2 cellular contexts compared by ENCODE assay signal in genomic region chr11:70755410-70756158, GRCh38.
TF ChIP-seq lines count a peak whose summit lies in the region.

No MANE protein-coding gene starts in this region.

TF ChIP-seq in HEK293, 187 proteins besides CTCF, POLR2A, EP300 and RAD21 (continued from another document):
- TF ChIP-seq ZBTB10 (tag by site-specific recombination; IDR thresholded peaks at IDR 0.05): no peak

TF ChIP-seq in HepG2, 621 proteins besides CTCF, POLR2A, EP300 and RAD21 (continued from another document and continues in another):
- TF ChIP-seq ARID4A (CRISPR knock-in tag; IDR thresholded peaks at IDR 0.05; ENCODE audit: borderline replicate concordance) (peak; percentile 30; the same call in 1 of the 2 replicates), NCOA2 (CRISPR knock-in tag; IDR thresholded peaks at IDR 0.05) (no peak), ZC3H13 (CRISPR knock-in tag; IDR thresholded peaks at IDR 0.05) (no peak), AGO2 (optimal IDR thresholded peaks at IDR 0.05; ENCODE audit: low read depth, low read length) (peak; percentile 34), ZNF644 (CRISPR knock-in tag; IDR thresholded peaks at IDR 0.05; ENCODE audit: low read depth) (no peak), LCORL (IDR thresholded peaks at IDR 0.05) (no peak), LCORL (CRISPR knock-in tag; IDR thresholded peaks at IDR 0.05) (peak; percentile 58), ZBTB38 (CRISPR knock-in tag; IDR thresholded peaks at IDR 0.05) (peak; percentile 93), ZNF572 (CRISPR knock-in tag; IDR thresholded peaks at IDR 0.05) (no peak), ZNF12 (CRISPR knock-in tag; IDR thresholded peaks at IDR 0.05) (no peak), RXRB (CRISPR knock-in tag; IDR thresholded peaks at IDR 0.05; ENCODE audit: borderline replicate concordance) (no peak), UBTF (CRISPR knock-in tag; IDR thresholded peaks at IDR 0.05) (no peak; the same call in 1 of the 2 replicates), ZNF280D (CRISPR knock-in tag; IDR thresholded peaks at IDR 0.05) (no peak), HNF1B (CRISPR knock-in tag; IDR thresholded peaks at IDR 0.05) (peak; percentile 72), KDM3A (CRISPR knock-in tag; IDR thresholded peaks at IDR 0.05; ENCODE audit: low read depth) (peak; percentile 57; the same call in 1 of the 2 replicates), PBX2 (CRISPR knock-in tag; IDR thresholded peaks at IDR 0.05) (no peak), SPEN (CRISPR knock-in tag; IDR thresholded peaks at IDR 0.05; ENCODE audit: low read depth) (peak; percentile 54; the same call in 1 of the 2 replicates), KAT7 (CRISPR knock-in tag; IDR thresholded peaks at IDR 0.05; ENCODE audit: borderline replicate concordance) (no peak), MED8 (CRISPR knock-in tag; IDR thresholded peaks at IDR 0.05; ENCODE audit: insufficient replicate concordance) (no peak), ZBTB33 (CRISPR knock-in tag; IDR thresholded peaks at IDR 0.05) (peak; percentile 63; the same call in 1 of the 2 replicates), HMG20B (CRISPR knock-in tag; conservative IDR thresholded peaks at IDR 0.05) (no peak), TEAD3 (CRISPR knock-in tag; optimal IDR thresholded peaks at IDR 0.05; ENCODE audit: borderline replicate concordance) (peak; percentile 76), DRAP1 (CRISPR knock-in tag; IDR thresholded peaks at IDR 0.05) (no peak), DNMT1 (CRISPR knock-in tag; IDR thresholded peaks at IDR 0.05) (0 out of 2 replicates have a peak, but pooled peaks have one; percentile 49), ADNP (CRISPR knock-in tag; IDR thresholded peaks at IDR 0.05) (no peak), KDM6A (CRISPR knock-in tag; IDR thresholded peaks at IDR 0.05; ENCODE audit: low read depth) (no peak), ZNF724P (CRISPR knock-in tag; IDR thresholded peaks at IDR 0.05; ENCODE audit: borderline replicate concordance) (0 out of 2 replicates have a peak, but pooled peaks have one; percentile 57), ZFP90 (CRISPR knock-in tag; IDR thresholded peaks at IDR 0.05; ENCODE audit: borderline replicate concordance) (no peak), TIGD3 (CRISPR knock-in tag; IDR thresholded peaks at IDR 0.05; ENCODE audit: borderline replicate concordance) (no peak), ZGPAT (CRISPR knock-in tag; IDR thresholded peaks at IDR 0.05) (no peak), ARNT2 (CRISPR knock-in tag; IDR thresholded peaks at IDR 0.05; ENCODE audit: low read depth) (0 out of 2 replicates have a peak, but pooled peaks have one; percentile 37), RXRA (CRISPR knock-in tag; IDR thresholded peaks at IDR 0.05) (peak; percentile 53; the same call in 1 of the 2 replicates), ZNF253 (CRISPR knock-in tag; IDR thresholded peaks at IDR 0.05; ENCODE audit: borderline replicate concordance) (no peak), PHF8 (CRISPR knock-in tag; IDR thresholded peaks at IDR 0.05) (no peak), ERF (CRISPR knock-in tag; IDR thresholded peaks at IDR 0.05) (0 out of 2 replicates have a peak, but pooled peaks have one; percentile 41), ATF3 (CRISPR knock-in tag; IDR thresholded peaks at IDR 0.05) (no peak), MXD1 (CRISPR knock-in tag; IDR thresholded peaks at IDR 0.05) (0 out of 2 replicates have a peak, but pooled peaks have one; percentile 32), ZNF143 (CRISPR knock-in tag; IDR thresholded peaks at IDR 0.05) (no peak), ZFY (CRISPR knock-in tag; IDR thresholded peaks at IDR 0.05) (peak; percentile 48; the same call in 1 of the 2 replicates), CEBPG (CRISPR knock-in tag; IDR thresholded peaks at IDR 0.05) (0 out of 2 replicates have a peak, but pooled peaks have one; percentile 9), YEATS2 (CRISPR knock-in tag; IDR thresholded peaks at IDR 0.05; ENCODE audit: borderline replicate concordance) (no peak), MATR3 (CRISPR knock-in tag; IDR thresholded peaks at IDR 0.05) (no peak), ETV5 (CRISPR knock-in tag; IDR thresholded peaks at IDR 0.05; ENCODE audit: borderline replicate concordance) (peak; percentile 76; the same call in 1 of the 2 replicates), SETDB1 (CRISPR knock-in tag; IDR thresholded peaks at IDR 0.05; ENCODE audit: borderline replicate concordance) (no peak)
